In genomic region chr2:47219970-47220369, GRCh38 we compare ENCODE assay signal across 14 cellular contexts. TPM values are rescaled to one million over a fixed set of nuclear protein-coding genes. Genes with fewer than 3 reads are reported as not detected.
A peak's percentile ranks its signal among the peaks of the same experiment; 100 is the strongest.
DNase-seq lines count a peak whose midpoint lies in the region; ATAC-seq, FAIRE-seq and TF ChIP-seq lines count a peak whose summit lies in the region.
"Had no signal": no experiment of that assay in that cellular context is flagged by ENCODE, and none has a peak within 500 bp of the region (broad histone marks: within the 10 kb centered on the region; RNA-seq: fewer than 3 reads in every experiment).

No MANE protein-coding gene starts in this region.

- H2BK12ac ChIP-seq in H1 (ENCODE audit: low read depth, low read length), result no peak overlapping the region

- H4K91ac ChIP-seq in H1 (replicated peaks; ENCODE audit: insufficient read length, low read length), result no peak overlapping the region

- peak; percentile 13 for DNase-seq in activated CD8-positive, alpha-beta memory T cell treated with anti-CD3 and anti-CD28 coated beads for 24 hours
- no peak for DNase-seq in activated CD8-positive, alpha-beta memory T cell treated with anti-CD3 and anti-CD28 coated beads, Interleukin-2, amount 50 U/mL, for 48 hours
- DNase-seq in H1 (ENCODE audit: low read depth in 1 of 2, low spot score in 2 of 2), result no peak
- peak; percentile 56 to 75 (median 60) for DNase-seq in right lobe of liver
- DNase-seq in activated CD8-positive, alpha-beta T cell treated with anti-CD3 and anti-CD28 coated beads for 36 hours, result no peak
- DNase-seq in D721Med (ENCODE audit: insufficient read length, low spot score), result no peak
- no peak for DNase-seq in activated gamma-delta T cell treated with Interleukin-2 at 50 U/mL for 16 hours
- DNase-seq: 8988T; AML-193; Caco-2; CD8-positive, alpha-beta memory T cell; DMS53 had no signal

- no peaks in the 10 kb centered on the region for H4K20me1 ChIP-seq in H1 (replicated peaks in 1 of 2; ENCODE audit: control insufficient read depth in 1 of 2, insufficient read depth in 2 of 2, low read length in 2 of 2)
- H4K20me1 ChIP-seq: BLaER1 had no signal

- H3K9ac ChIP-seq in H1 (replicated peaks in 1 of 4; ENCODE audit: extremely low read depth in 1 of 4, low read depth in 3 of 4, low read length in 3 of 4), result no peak overlapping the region
- H3K9ac ChIP-seq: BLaER1 had no signal

- TF ChIP-seq RAD21 in H1 (IDR thresholded peaks at IDR 0.05 in 1 of 2, conservative IDR thresholded peaks at IDR 0.05 in 1 of 2; ENCODE audit: low read depth in 2 of 2, low read length in 2 of 2), result no peak

- H2AFZ ChIP-seq in H1 (ENCODE audit: low read length), result peak overlapping the region; percentile 80

- H2BK5ac ChIP-seq in H1 (ENCODE audit: low read depth, low read length), result no peak overlapping the region

- H3K36me3 ChIP-seq in H1 (ENCODE audit: control insufficient read depth in 2 of 4, insufficient read depth in 4 of 4, low read length in 3 of 4), result no peaks in the 10 kb centered on the region
- H3K36me3 ChIP-seq in right lobe of liver, result no peaks in the 10 kb centered on the region
- H3K36me3 ChIP-seq: BLaER1 had no signal

- H3K4ac ChIP-seq in H1 (replicated peaks; ENCODE audit: insufficient read length, low read depth, low read length), result no peak overlapping the region

- peak overlapping the region; percentile 56; the same call in 1 of the 2 replicates for H3K18ac ChIP-seq in H1 (ENCODE audit: extremely low read depth, low read length)

- intact Hi-C loops in right lobe of liver (cut with DNase I), result no loop called here
- intact Hi-C loops in activated CD8-positive, alpha-beta T cell treated with anti-CD3 and anti-CD28 coated beads for 36 hours (cut with micrococcal nuclease), result no loop called here

- no peak for TF ChIP-seq EP300 in H1 (IDR thresholded peaks at IDR 0.05; ENCODE audit: borderline replicate concordance in 1 of 2, low read depth in 2 of 2, low read length in 2 of 2)

- H3K4me3 ChIP-seq in H1 (ENCODE audit: extremely low read depth in 1 of 4, insufficient read depth in 2 of 4, low read depth in 3 of 4, low read length in 4 of 4), result no peak overlapping the region; a peak in 1 of 8 replicates
- no peak overlapping the region for H3K4me3 ChIP-seq in right lobe of liver
- H3K4me3 ChIP-seq: BLaER1 had no signal

- H3K9me3 Mint-ChIP-seq in activated CD8-positive, alpha-beta T cell treated with anti-CD3 and anti-CD28 coated beads for 36 hours, result no peaks in the 10 kb centered on the region
- H3K9me3 Mint-ChIP-seq: CD8-positive, alpha-beta memory T cell had no signal

- no peak overlapping the region for H3K23ac ChIP-seq in H1 (ENCODE audit: insufficient read length)

- no peaks in the 10 kb centered on the region for H3K79me1 ChIP-seq in H1 (ENCODE audit: low read depth, low read length)

- ATAC-seq in right lobe of liver, result peak; percentile 8 to 34 (median 32)
- no peak for ATAC-seq in activated CD8-positive, alpha-beta T cell treated with anti-CD3 and anti-CD28 coated beads for 36 hours

- no peaks in the 10 kb centered on the region for H3K23me2 ChIP-seq in H1 (ENCODE audit: low read depth, low read length)

- no peaks in the 10 kb centered on the region for H3K27me3 ChIP-seq in H1 (replicated peaks in 1 of 4; ENCODE audit: control insufficient read depth in 3 of 4, extremely low read depth in 1 of 4, insufficient read depth in 3 of 4, low read length in 3 of 4)
- H3K27me3 ChIP-seq in right lobe of liver, result no peaks in the 10 kb centered on the region
- H3K27me3 ChIP-seq: BLaER1 had no signal

- H2BK20ac ChIP-seq in H1 (ENCODE audit: low read length), result no peak overlapping the region

- CTCF ChIA-PET in H1 (lab: Charles Lee; ENCODE audit: partially characterized antibody), result interaction anchor here (0.6 to 1.6 kb wide), 4 partner anchors 8 to 44 kb away, joined by 3 to 9 read pairs (median 4); no protein-coding TSS in a partner anchor
- CTCF ChIA-PET in activated CD8-positive, alpha-beta T cell treated with anti-CD3 and anti-CD28 coated beads for 36 hours (lab: Charles Lee), result no interaction called here

- H3K27ac Mint-ChIP-seq in activated CD8-positive, alpha-beta T cell treated with anti-CD3 and anti-CD28 coated beads for 36 hours, result no peak overlapping the region
- H3K27ac Mint-ChIP-seq: CD8-positive, alpha-beta memory T cell had no signal

- H3K27ac ChIP-seq in H1 (ENCODE audit: low read depth, low read length) (no peak overlapping the region), right lobe of liver (no peak overlapping the region)
- H3K27ac ChIP-seq: BLaER1 had no signal

- POLR2A ChIA-PET in H1 (lab: Charles Lee; ENCODE audit: partially characterized antibody), result interaction anchor here (1.3 to 2.0 kb wide), 2 partner anchors 8 to 19 kb away, joined by 5 to 6 read pairs; no protein-coding TSS in a partner anchor
- POLR2A ChIA-PET in activated CD8-positive, alpha-beta T cell treated with anti-CD3 and anti-CD28 coated beads for 36 hours (lab: Charles Lee), result no interaction called here

- no peak overlapping the region for H2AK5ac ChIP-seq in H1 (ENCODE audit: low read depth, low read length)

- no peaks in the 10 kb centered on the region for H3K27me3 Mint-ChIP-seq in activated CD8-positive, alpha-beta T cell treated with anti-CD3 and anti-CD28 coated beads for 36 hours

- no peak overlapping the region for H3K4me3 Mint-ChIP-seq in activated CD8-positive, alpha-beta T cell treated with anti-CD3 and anti-CD28 coated beads for 36 hours
- H3K4me3 Mint-ChIP-seq: CD8-positive, alpha-beta memory T cell had no signal

- H2BK120ac ChIP-seq in H1 (replicated peaks; ENCODE audit: low read depth, low read length), result no peak overlapping the region

- H3K4me2 ChIP-seq in H1 (ENCODE audit: insufficient read depth in 1 of 2, low read depth in 2 of 2, low read length in 2 of 2), result no peak overlapping the region
- H3K4me2 ChIP-seq: BLaER1 had no signal

- H3K36me3 Mint-ChIP-seq in activated CD8-positive, alpha-beta T cell treated with anti-CD3 and anti-CD28 coated beads for 36 hours (ENCODE audit: low read depth), result no peaks in the 10 kb centered on the region
- H3K36me3 Mint-ChIP-seq: CD8-positive, alpha-beta memory T cell had no signal

- WGBS in H1 (ENCODE audit: extremely low coverage in 1 of 2, insufficient coverage in 1 of 2, insufficient read length in 1 of 2, insufficient replicate concordance in 2 of 2, low coverage in 1 of 2, low lambda C conversion rate in 2 of 2, missing lambda C conversion rate in 1 of 2), 2 experiments, result 92% methylated on average over 7 of the region's 7 CpGs; no CpG with 5 or more reads in 1 of the 2 experiments
- 42% methylated on average over 4 of the region's 7 CpGs for WGBS in right lobe of liver (ENCODE audit: insufficient coverage, low coverage, low lambda C conversion rate, missing lambda C conversion rate)

- TF ChIP-seq POLR2A in H1 (IDR thresholded peaks at IDR 0.05; ENCODE audit: control extremely low read depth in 1 of 2, low read depth in 2 of 2, low read length in 2 of 2) (no peak), right lobe of liver (IDR thresholded peaks at IDR 0.05) (no peak)

- peaks cover 0 to 5% (median 3%) of the 10 kb centered on the region in 4 experiments; a peak in 4 of 7 replicates for H3K4me1 ChIP-seq in H1 (replicated peaks in 1 of 4; ENCODE audit: control insufficient read depth in 3 of 4, insufficient read depth in 4 of 4, low read length in 3 of 4)
- peaks cover 0 to 57% (median 27%) of the 10 kb centered on the region in 4 donors for H3K4me1 ChIP-seq in right lobe of liver

- no peaks in the 10 kb centered on the region for H3K79me2 ChIP-seq in H1 (ENCODE audit: control insufficient read depth in 1 of 2, insufficient read depth in 2 of 2, low read length in 2 of 2)

- H3K4me1 Mint-ChIP-seq in activated CD8-positive, alpha-beta T cell treated with anti-CD3 and anti-CD28 coated beads for 36 hours (ENCODE audit: low read depth), result no peaks in the 10 kb centered on the region
- H3K4me1 Mint-ChIP-seq: CD8-positive, alpha-beta memory T cell had no signal

- H4K8ac ChIP-seq in H1 (ENCODE audit: extremely low read depth, insufficient read depth, low read length), result peak overlapping the region; percentile 65

- H3K9me3 ChIP-seq in H1 (ENCODE audit: insufficient read depth in 2 of 2, low read depth in 1 of 2, low read length in 1 of 2) (no peaks in the 10 kb centered on the region), right lobe of liver (no peaks in the 10 kb centered on the region)
- H3K9me3 ChIP-seq: BLaER1, Caco-2 had no signal

- no peak overlapping the region for H4K5ac ChIP-seq in H1 (ENCODE audit: insufficient read length, low read depth, low read length)

- no peak overlapping the region for H3K56ac ChIP-seq in H1 (replicated peaks; ENCODE audit: insufficient read length, low read depth, low read length)

- FAIRE-seq in H1 (lab: Jason Lieb, UNC) (no peak), D721Med (lab: Jason Lieb, UNC) (no peak)
- FAIRE-seq: H54 had no signal

- no peak overlapping the region for H3K14ac ChIP-seq in H1 (ENCODE audit: insufficient read length)

- no peak for TF ChIP-seq CTCF in H1 (IDR thresholded peaks at IDR 0.05; ENCODE audit: control extremely low read depth in 1 of 3, insufficient read depth in 1 of 3, low read depth in 1 of 3, low read length in 3 of 3)
- no peak for TF ChIP-seq CTCF in right lobe of liver (IDR thresholded peaks at IDR 0.05)
- TF ChIP-seq CTCF in activated CD8-positive, alpha-beta T cell treated with anti-CD3 and anti-CD28 coated beads for 36 hours (IDR thresholded peaks at IDR 0.05), result no peak
- no peak for TF ChIP-seq CTCF in D721Med (IDR thresholded peaks at IDR 0.05; ENCODE audit: insufficient read depth, missing control alignments)

- no peak overlapping the region for H2BK15ac ChIP-seq in H1 (ENCODE audit: low read length)

TF ChIP-seq in H1, 55 proteins besides CTCF, POLR2A, EP300 and RAD21:
- no peak for TF ChIP-seq SP1 (IDR thresholded peaks at IDR 0.05; ENCODE audit: low read depth, low read length)
- no peak for TF ChIP-seq KDM5A (IDR thresholded peaks at IDR 0.05; ENCODE audit: low read length)
- no peak for TF ChIP-seq CHD1 (IDR thresholded peaks at IDR 0.05; ENCODE audit: low read depth, low read length)
TF ChIP-seq in H1: peak in this region for 0.

RNA-seq across cellular contexts. Expression of gene CALM2, which starts 43.7 kb away (rescaled TPM):
- total RNA-seq in H1 (2021; fragmentation: NEBNext Ultra II Directional; extraction: Animal tissue kit (Norgen Biotek cat#: 25700)), result 456 and 476 TPM in 2 replicates
- polyA plus RNA-seq in H1 (2011; rRNA removed), result 137 and 333 TPM in 2 replicates
- 433 TPM for polyA plus RNA-seq in H1 (2011; cell fraction: cytosol; rRNA removed)
- polyA plus RNA-seq in H1 (2011; cell fraction: nucleus; rRNA removed), result 26.8 TPM
- 289 to 574 TPM (median 317 TPM) in 4 replicates for polyA plus RNA-seq in H1 (2012, experiment 1 of 2)
- 276 TPM for polyA plus RNA-seq in H1 (2012, experiment 2 of 2)
- 270 TPM for polyA plus RNA-seq in H1 (2013, experiment 1 of 2)
- 276 TPM for polyA plus RNA-seq in H1 (2013, experiment 2 of 2)
- 58.3 and 61.2 TPM in 2 replicates for polyA minus RNA-seq in H1 (2011; rRNA and poly(A)+ RNA removed)
- 82.9 TPM for polyA minus RNA-seq in H1 (2011; cell fraction: cytosol; rRNA and poly(A)+ RNA removed)
- polyA minus RNA-seq in H1 (2011; cell fraction: nucleus; rRNA and poly(A)+ RNA removed), result 70.2 TPM
- 100 to 1,000 TPM; 130 to 301 (median 227) TPM for total RNA-seq in right lobe of liver
- total RNA-seq in activated CD8-positive, alpha-beta T cell treated with anti-CD3 and anti-CD28 coated beads for 36 hours, result 100 to 1,000 TPM; 399 to 415 TPM

Comparison
In these comparisons a context has a peak if more than half of its experiments do, and no peak if none do; other contexts are left out.
1. DNase-seq: peak in activated CD8-positive, alpha-beta memory T cell treated with anti-CD3 and anti-CD28 coated beads for 24 hours (single experiment) and right lobe of liver (3 of 3); none in activated CD8-positive, alpha-beta memory T cell treated with anti-CD3 and anti-CD28 coated beads, Interleukin-2, amount 50 U/mL, for 48 hours (single experiment), H1 (0 of 2), activated CD8-positive, alpha-beta T cell treated with anti-CD3 and anti-CD28 coated beads for 36 hours (single experiment), D721Med (single experiment) and activated gamma-delta T cell treated with Interleukin-2 at 50 U/mL for 16 hours (single experiment).